Comparison of ENCODE assay signal across 8 cellular contexts in genomic region chr20:59403261-59403961, GRCh38.
DNase-seq lines count a peak whose midpoint lies in the region; ATAC-seq and TF ChIP-seq lines count a peak whose summit lies in the region.

No MANE protein-coding gene starts in this region.

- no peak overlapping the region for H3K4me3 ChIP-seq in cardiac fibroblast (replicated peaks in 1 of 2; ENCODE audit: low read depth in 2 of 2, low read length in 2 of 2)

- ATAC-seq in left lobe of liver = peak; percentile 62
- no peak for ATAC-seq in HG03439 (IDR thresholded peaks at IDR 0.05; ENCODE audit: unreplicated experiment)

- DNase-seq in COR-L47 (lab: John Stamatoyannopoulos, UW) (peak; percentile 54), KBM-7 (peak; percentile 50), cardiac fibroblast (ENCODE audit: low read depth in 2 of 2) (peak in 1 of 2 donors; percentile 10), left lobe of liver (ENCODE audit: low spot score) (no peak), NCI-H526 treated with DMSO at 0.1 percent for 48 hours (lab: John Stamatoyannopoulos, UW) (no peak)
- DNase-seq in activated CD4-positive, CD25-positive, alpha-beta regulatory T cell treated with anti-CD3 and anti-CD28 coated beads, Interleukin-2, amount 50 U/mL, for 16 hours (ENCODE audit: low read depth, low spot score) = peak; percentile 33
- DNase-seq in stimulated activated CD4-positive, alpha-beta T cell treated with anti-CD3 and anti-CD28 coated beads, Interleukin-4, amount 100 ng/mL, for 48 hours (ENCODE audit: low read depth in 2 of 2) = peak; percentile 57 to 78

- in situ Hi-C loops in KBM-7 (cut with MboI; ENCODE audit: low pct_unique_long_range_greater_than_20kb, low sequenced_read_pairs) = loop anchor here (25.0 kb wide), 1 partner anchor 541 kb away; the partner anchor contains the start of genes GNAS and GNAS-AS1

- TF ChIP-seq CTCF in cardiac fibroblast (IDR thresholded peaks at IDR 0.05; ENCODE audit: low read depth, low read length) = peak; percentile 37

Comparison
In these comparisons a context has a peak if more than half of its experiments do, and no peak if none do; other contexts are left out.
1. DNase-seq: peak in COR-L47 (single experiment), KBM-7 (single experiment), activated CD4-positive, CD25-positive, alpha-beta regulatory T cell treated with anti-CD3 and anti-CD28 coated beads, Interleukin-2, amount 50 U/mL, for 16 hours (single experiment) and stimulated activated CD4-positive, alpha-beta T cell treated with anti-CD3 and anti-CD28 coated beads, Interleukin-4, amount 100 ng/mL, for 48 hours (2 of 2); none in left lobe of liver (single experiment) and NCI-H526 treated with DMSO at 0.1 percent for 48 hours (single experiment).